In genomic region chr15:63823253-63823844, GRCh38 we compare ENCODE assay signal across 26 cellular contexts.
"Had no signal": no experiment of that assay in that cellular context is flagged by ENCODE, and none has a peak within 500 bp of the region (broad histone marks: within the 10 kb centered on the region; RNA-seq: fewer than 3 reads in every experiment).

No MANE protein-coding gene starts in this region.

- H3K27ac ChIP-seq: HL-60, RWPE1 had no signal

- H3K4me3 ChIP-seq: MG63 had no signal

- DNase-seq: Karpas-422; KG1; MG63; NCI-H1092; NCI-H1105 treated with DMSO at 0.1 percent for 48 hours; NCI-H1417 treated with DMSO at 0.1 percent for 48 hours; NCI-H146; NCI-H1694 treated with DMSO at 0.1 percent for 48 hours; NCI-H1930; NCI-H2081 treated with DMSO at 0.1 percent for 48 hours; NCI-H2171; NCI-H226; NCI-H446; NCI-H510A; NCI-H524 treated with DMSO at 0.1 percent for 48 hours; NCI-H69; NCI-H774; NK-92 treated with Interleukin-12 subunit alpha and Interleukin-12 subunit beta, amount 100 ng/mL, for 24 hours; PC-3; SHP77; SK-N-SH; SW 1271 had no signal

- ATAC-seq: Panc1, PC-3 had no signal

- FAIRE-seq: HTR-8/SVneo had no signal

- H3K36me3 ChIP-seq: MG63 had no signal

- H3K27me3 ChIP-seq: MG63 had no signal

- H3K9me3 ChIP-seq: MG63, SK-N-SH had no signal

- H3K4me2 ChIP-seq: SK-N-SH had no signal

- H3K9ac ChIP-seq: SK-N-SH had no signal
